8 cellular contexts compared by ENCODE assay signal in the genomic region with DNA sequence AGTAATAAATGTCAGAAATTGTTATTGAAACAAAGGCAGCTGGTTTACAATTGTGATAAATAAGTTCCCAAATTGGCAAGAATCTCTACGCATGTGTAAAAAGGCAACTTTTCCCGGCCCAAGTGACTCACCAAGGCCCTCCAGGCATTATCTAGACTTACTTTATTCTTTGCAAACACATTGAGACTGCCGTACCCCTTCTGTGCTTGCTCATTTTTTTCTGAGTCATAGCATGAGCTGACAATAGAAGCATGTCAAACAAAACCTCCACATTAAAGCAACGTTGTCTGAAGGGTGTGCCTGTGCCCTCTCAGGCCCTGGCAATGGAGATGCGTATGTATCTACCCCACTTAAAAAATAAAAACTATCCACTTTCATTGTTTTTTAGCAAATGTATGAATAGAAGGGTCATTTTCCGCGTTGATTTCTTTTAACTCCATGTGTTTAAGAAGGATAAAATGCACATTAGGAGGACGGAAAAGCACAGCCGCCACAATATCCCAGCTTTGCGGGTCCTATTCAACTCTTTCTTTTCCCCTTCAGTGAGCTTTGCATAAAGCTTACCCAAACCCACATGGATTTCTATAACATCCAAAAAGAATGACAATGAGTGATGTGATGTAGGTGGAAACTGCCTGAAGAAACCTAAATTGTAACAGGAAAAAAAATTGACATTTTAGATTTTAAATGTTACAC.
A peak's percentile ranks its signal among the peaks of the same experiment; 100 is the strongest.
DNase-seq lines count a peak whose midpoint lies in the region; ATAC-seq and TF ChIP-seq lines count a peak whose summit lies in the region.
"Had no signal": no experiment of that assay in that cellular context is flagged by ENCODE, and none has a peak within 500 bp of the region (broad histone marks: within the 10 kb centered on the region; RNA-seq: fewer than 3 reads in every experiment).

No MANE protein-coding gene starts in this region.

- CTCF ChIA-PET in SK-N-SH (lab: Yijun Ruan, JAX): no interaction called here

- peaks cover 0 to 10% of the 10 kb centered on the region in 2 experiments; a peak in 1 of 4 replicates for H3K4me1 ChIP-seq in SK-N-SH (ENCODE audit: control insufficient read depth in 1 of 2, insufficient read depth in 2 of 2, low read depth in 1 of 2, low read length in 1 of 2)
- peaks cover 0 to 10% (median 0%) of the 10 kb centered on the region in 4 donors for H3K4me1 ChIP-seq in transverse colon

- H3K9me3 ChIP-seq in SK-N-SH (no peaks in the 10 kb centered on the region), transverse colon (no peaks in the 10 kb centered on the region)

- no peak for TF ChIP-seq CTCF in HFF-Myc (IDR thresholded peaks at IDR 0.05; ENCODE audit: low read depth, low read length, missing control alignments)
- no peak for TF ChIP-seq CTCF in SK-N-SH (IDR thresholded peaks at IDR 0.05)
- TF ChIP-seq CTCF in transverse colon (IDR thresholded peaks at IDR 0.05): no peak

- ATAC-seq in HG02588 (IDR thresholded peaks at IDR 0.05; ENCODE audit: unreplicated experiment): no peak
- no peak for ATAC-seq in activated CD4-positive, CD25-positive, alpha-beta regulatory T cell treated with anti-CD3 and anti-CD28 coated beads, Interleukin-2, amount 50 U/mL, for 24 hours

- no peaks in the 10 kb centered on the region for H3K9me2 ChIP-seq in SK-N-SH

- 45% methylated on average over 10 of the region's 10 CpGs for WGBS in SK-N-SH (ENCODE audit: low lambda C conversion rate)
- 55 to 59% methylated on average over 10 of the region's 10 CpGs for WGBS in transverse colon (ENCODE audit: low coverage in 1 of 2), 2 donors

- H4K20me1 ChIP-seq in SK-N-SH (ENCODE audit: insufficient read depth): no peaks in the 10 kb centered on the region

- DNase-seq in HFF-Myc (ENCODE audit: extremely low read depth, low read depth) (peak; percentile 91), SK-N-SH (no peak), glomerular visceral epithelial cell (ENCODE audit: extremely low spot score) (peak; percentile 91), transverse colon (no peak)
- no peak for DNase-seq in stimulated activated naive CD4-positive, alpha-beta T cell treated with Interleukin-2 at 50 U/mL for 16 hours (lab: John Stamatoyannopoulos, UW)
- DNase-seq: MM.1S had no signal

- TF ChIP-seq RAD21 in SK-N-SH (IDR thresholded peaks at IDR 0.05; ENCODE audit: low read length): no peak

- no peak overlapping the region for H2AFZ ChIP-seq in SK-N-SH (ENCODE audit: low read depth)

- POLR2A ChIA-PET in SK-N-SH (lab: Yijun Ruan, JAX): no interaction called here

- H3K27ac ChIP-seq in SK-N-SH (ENCODE audit: low read depth in 2 of 2, low read length in 1 of 2): peak overlapping the region in 1 of 2 experiments; percentile 93; a peak in 3 of 4 replicates
- peak overlapping the region; percentile 14 to 49 (median 44) for H3K27ac ChIP-seq in transverse colon

- H3K27me3 ChIP-seq in SK-N-SH (ENCODE audit: insufficient read depth) (no peaks in the 10 kb centered on the region), transverse colon (no peaks in the 10 kb centered on the region)

- H3K79me2 ChIP-seq in SK-N-SH (ENCODE audit: insufficient read depth): no peaks in the 10 kb centered on the region

- peak in 1 of 2 experiments; percentile 77; a peak in 1 of 4 replicates for TF ChIP-seq EP300 in SK-N-SH (IDR thresholded peaks at IDR 0.05; ENCODE audit: borderline replicate concordance in 1 of 2, low read depth in 1 of 2, low read length in 1 of 2)
- TF ChIP-seq EP300 in transverse colon (IDR thresholded peaks at IDR 0.05; ENCODE audit: low read depth): no peak

- H3K4me3 ChIP-seq in HFF-Myc (replicated peaks; ENCODE audit: low read depth, low read length): no peak overlapping the region
- H3K4me3 ChIP-seq in SK-N-SH (ENCODE audit: low read depth in 2 of 2, low read length in 1 of 2): no peak overlapping the region
- no peak overlapping the region for H3K4me3 ChIP-seq in transverse colon

- in situ Hi-C loops in transverse colon (cut with MboI; ENCODE audit: low pct_ligation_motif_present in 1 of 4, low pct_unique_long_range_greater_than_20kb in 1 of 4, low sequenced_read_pairs in 3 of 4): no loop called here

- H3K36me3 ChIP-seq in SK-N-SH (replicated peaks in 1 of 2; ENCODE audit: control insufficient read depth in 1 of 2, insufficient read depth in 2 of 2, low read length in 1 of 2) (no peaks in the 10 kb centered on the region), transverse colon (no peaks in the 10 kb centered on the region)

- TF ChIP-seq POLR2A in transverse colon (IDR thresholded peaks at IDR 0.05): no peak

- intact Hi-C loops in transverse colon (cut with DNase I; ENCODE audit: low total_unique reads): no loop called here

- H3K4me2 ChIP-seq in SK-N-SH: peak overlapping the region; percentile 53

- H3K9ac ChIP-seq in SK-N-SH: peak overlapping the region; percentile 59; the same call in 1 of the 2 replicates

- peaks cover 16% of the 10 kb centered on the region for H3F3A ChIP-seq in SK-N-SH (replicated peaks; ENCODE audit: insufficient read depth)

TF ChIP-seq in SK-N-SH, 30 proteins besides CTCF, POLR2A, EP300 and RAD21 (continues in another document):
- TF ChIP-seq ELF1 (IDR thresholded peaks at IDR 0.05): no peak
- TF ChIP-seq, protein P1, sequence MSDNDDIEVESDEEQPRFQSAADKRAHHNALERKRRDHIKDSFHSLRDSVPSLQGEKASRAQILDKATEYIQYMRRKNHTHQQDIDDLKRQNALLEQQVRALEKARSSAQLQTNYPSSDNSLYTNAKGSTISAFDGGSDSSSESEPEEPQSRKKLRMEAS (IDR thresholded peaks at IDR 0.05; ENCODE audit: low read depth): peak; percentile 76
- TF ChIP-seq YY1 (IDR thresholded peaks at IDR 0.05; ENCODE audit: low read depth): no peak
- no peak for TF ChIP-seq FOXJ3 (CRISPR knock-in tag; IDR thresholded peaks at IDR 0.05)
- TF ChIP-seq RXRA (IDR thresholded peaks at IDR 0.05; ENCODE audit: borderline replicate concordance, low read depth): peak; percentile 57; the same call in 1 of the 2 replicates
- peak; percentile 94 for TF ChIP-seq FOSL2 (IDR thresholded peaks at IDR 0.05; ENCODE audit: borderline replicate concordance, low read depth)
- no peak for TF ChIP-seq NRF1 (IDR thresholded peaks at IDR 0.05; ENCODE audit: low read depth, low read length)
- TF ChIP-seq FOXM1 (IDR thresholded peaks at IDR 0.05; ENCODE audit: low read depth): no peak
- TF ChIP-seq JUND (IDR thresholded peaks at IDR 0.05): peak; percentile 93
- 0 out of 2 replicates have a peak, but pooled peaks have one; percentile 9 for TF ChIP-seq GABPA (IDR thresholded peaks at IDR 0.05; ENCODE audit: low read depth)
- TF ChIP-seq TEAD4 (IDR thresholded peaks at IDR 0.05; ENCODE audit: borderline replicate concordance, insufficient read depth): no peak; the same call in 1 of the 2 replicates
- TF ChIP-seq, protein P2, sequence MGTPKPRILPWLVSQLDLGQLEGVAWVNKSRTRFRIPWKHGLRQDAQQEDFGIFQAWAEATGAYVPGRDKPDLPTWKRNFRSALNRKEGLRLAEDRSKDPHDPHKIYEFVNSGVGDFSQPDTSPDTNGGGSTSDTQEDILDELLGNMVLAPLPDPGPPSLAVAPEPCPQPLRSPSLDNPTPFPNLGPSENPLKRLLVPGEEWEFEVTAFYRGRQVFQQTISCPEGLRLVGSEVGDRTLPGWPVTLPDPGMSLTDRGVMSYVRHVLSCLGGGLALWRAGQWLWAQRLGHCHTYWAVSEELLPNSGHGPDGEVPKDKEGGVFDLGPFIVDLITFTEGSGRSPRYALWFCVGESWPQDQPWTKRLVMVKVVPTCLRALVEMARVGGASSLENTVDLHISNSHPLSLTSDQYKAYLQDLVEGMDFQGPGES (IDR thresholded peaks at IDR 0.05; ENCODE audit: low read depth, low read length): no peak
- no peak for TF ChIP-seq SMC3 (IDR thresholded peaks at IDR 0.05; ENCODE audit: low read depth, low read length)
- peak; percentile 59 for TF ChIP-seq NFIC (IDR thresholded peaks at IDR 0.05; ENCODE audit: borderline replicate concordance)
- TF ChIP-seq, protein P3, sequence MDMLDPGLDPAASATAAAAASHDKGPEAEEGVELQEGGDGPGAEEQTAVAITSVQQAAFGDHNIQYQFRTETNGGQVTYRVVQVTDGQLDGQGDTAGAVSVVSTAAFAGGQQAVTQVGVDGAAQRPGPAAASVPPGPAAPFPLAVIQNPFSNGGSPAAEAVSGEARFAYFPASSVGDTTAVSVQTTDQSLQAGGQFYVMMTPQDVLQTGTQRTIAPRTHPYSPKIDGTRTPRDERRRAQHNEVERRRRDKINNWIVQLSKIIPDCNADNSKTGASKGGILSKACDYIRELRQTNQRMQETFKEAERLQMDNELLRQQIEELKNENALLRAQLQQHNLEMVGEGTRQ (IDR thresholded peaks at IDR 0.05; ENCODE audit: borderline replicate concordance, low read depth, low read length): no peak
- no peak for TF ChIP-seq RCOR1 (IDR thresholded peaks at IDR 0.05; ENCODE audit: low read length)
- TF ChIP-seq, protein P4, sequence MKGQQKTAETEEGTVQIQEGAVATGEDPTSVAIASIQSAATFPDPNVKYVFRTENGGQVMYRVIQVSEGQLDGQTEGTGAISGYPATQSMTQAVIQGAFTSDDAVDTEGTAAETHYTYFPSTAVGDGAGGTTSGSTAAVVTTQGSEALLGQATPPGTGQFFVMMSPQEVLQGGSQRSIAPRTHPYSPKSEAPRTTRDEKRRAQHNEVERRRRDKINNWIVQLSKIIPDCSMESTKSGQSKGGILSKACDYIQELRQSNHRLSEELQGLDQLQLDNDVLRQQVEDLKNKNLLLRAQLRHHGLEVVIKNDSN (IDR thresholded peaks at IDR 0.05; ENCODE audit: borderline replicate concordance, low read depth): no peak
- no peak for TF ChIP-seq RFX5 (IDR thresholded peaks at IDR 0.05; ENCODE audit: low read length)
- TF ChIP-seq, protein P5, sequence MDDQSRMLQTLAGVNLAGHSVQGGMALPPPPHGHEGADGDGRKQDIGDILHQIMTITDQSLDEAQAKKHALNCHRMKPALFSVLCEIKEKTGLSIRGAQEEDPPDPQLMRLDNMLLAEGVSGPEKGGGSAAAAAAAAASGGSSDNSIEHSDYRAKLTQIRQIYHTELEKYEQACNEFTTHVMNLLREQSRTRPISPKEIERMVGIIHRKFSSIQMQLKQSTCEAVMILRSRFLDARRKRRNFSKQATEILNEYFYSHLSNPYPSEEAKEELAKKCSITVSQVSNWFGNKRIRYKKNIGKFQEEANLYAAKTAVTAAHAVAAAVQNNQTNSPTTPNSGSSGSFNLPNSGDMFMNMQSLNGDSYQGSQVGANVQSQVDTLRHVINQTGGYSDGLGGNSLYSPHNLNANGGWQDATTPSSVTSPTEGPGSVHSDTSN (IDR thresholded peaks at IDR 0.05): peak; percentile 91
- TF ChIP-seq TCF12 (IDR thresholded peaks at IDR 0.05): peak; percentile 88
- no peak for TF ChIP-seq TAF1 (IDR thresholded peaks at IDR 0.05; ENCODE audit: borderline replicate concordance, low read depth, low read length)
- peak; percentile 20; the same call in 1 of the 2 replicates for TF ChIP-seq SIN3A (IDR thresholded peaks at IDR 0.05; ENCODE audit: borderline replicate concordance, low read depth, low read length)
- TF ChIP-seq POLR2AphosphoS5 (IDR thresholded peaks at IDR 0.05; ENCODE audit: low read depth, low read length): no peak; the same call in 1 of the 2 replicates
- no peak for TF ChIP-seq EZH2phosphoT487 (IDR thresholded peaks at IDR 0.05; ENCODE audit: borderline replicate concordance, low read depth)

Comparison
In these comparisons a context has a peak if more than half of its experiments do, and no peak if none do; other contexts are left out.
1. DNase-seq: peak in HFF-Myc (single experiment) and glomerular visceral epithelial cell (single experiment); none in SK-N-SH (single experiment), transverse colon (single experiment) and stimulated activated naive CD4-positive, alpha-beta T cell treated with Interleukin-2 at 50 U/mL for 16 hours (single experiment).